In the genomic region with DNA sequence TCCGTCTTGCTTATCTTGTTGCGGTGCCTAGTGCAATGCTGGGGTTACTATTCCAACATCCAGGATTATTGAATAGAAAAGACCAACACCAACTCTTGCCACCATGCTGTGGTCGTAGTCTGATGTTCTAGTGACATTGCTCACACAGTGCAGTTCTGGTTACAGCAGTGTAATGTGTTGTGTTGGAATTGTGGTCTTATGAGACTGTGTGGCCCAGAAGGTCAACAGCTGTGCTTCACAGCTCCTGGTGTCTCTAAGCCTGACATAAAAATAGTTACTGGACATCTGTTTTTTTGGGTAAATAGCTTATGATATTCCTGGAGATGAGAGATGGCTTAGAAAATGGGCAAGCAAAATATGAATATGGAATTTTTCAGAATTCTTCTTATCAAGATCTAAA, we compare ENCODE assay signal across 1 cellular context.
TF ChIP-seq lines count a peak whose summit lies in the region.

No MANE protein-coding gene starts in this region.

TF ChIP-seq in GM23338, 12 proteins besides CTCF, POLR2A, EP300 and RAD21 (continued from another document):
- TF ChIP-seq REST (IDR thresholded peaks at IDR 0.05; ENCODE audit: unreplicated experiment), result no peak
- TF ChIP-seq ZNF114 (CRISPR knock-in tag; IDR thresholded peaks at IDR 0.05), result no peak
- no peak for TF ChIP-seq POLR2AphosphoS5 (IDR thresholded peaks at IDR 0.05; ENCODE audit: low read depth)
- TF ChIP-seq EZH2 (IDR thresholded peaks at IDR 0.05; ENCODE audit: low read depth, unreplicated experiment), result no peak
- TF ChIP-seq CREB1 (CRISPR knock-in tag; IDR thresholded peaks at IDR 0.05; ENCODE audit: low read depth), result no peak
- TF ChIP-seq, protein P1, sequence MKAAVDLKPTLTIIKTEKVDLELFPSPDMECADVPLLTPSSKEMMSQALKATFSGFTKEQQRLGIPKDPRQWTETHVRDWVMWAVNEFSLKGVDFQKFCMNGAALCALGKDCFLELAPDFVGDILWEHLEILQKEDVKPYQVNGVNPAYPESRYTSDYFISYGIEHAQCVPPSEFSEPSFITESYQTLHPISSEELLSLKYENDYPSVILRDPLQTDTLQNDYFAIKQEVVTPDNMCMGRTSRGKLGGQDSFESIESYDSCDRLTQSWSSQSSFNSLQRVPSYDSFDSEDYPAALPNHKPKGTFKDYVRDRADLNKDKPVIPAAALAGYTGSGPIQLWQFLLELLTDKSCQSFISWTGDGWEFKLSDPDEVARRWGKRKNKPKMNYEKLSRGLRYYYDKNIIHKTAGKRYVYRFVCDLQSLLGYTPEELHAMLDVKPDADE (IDR thresholded peaks at IDR 0.05), result no peak
- TF ChIP-seq STAT1 (IDR thresholded peaks at IDR 0.05; ENCODE audit: unreplicated experiment), result no peak
- no peak for TF ChIP-seq ZNF462 (CRISPR knock-in tag; IDR thresholded peaks at IDR 0.05)
